25 cellular contexts compared by ENCODE assay signal in genomic region chr6:73700060-73700459, GRCh38.
"Had no signal": no experiment of that assay in that cellular context is flagged by ENCODE, and none has a peak within 500 bp of the region (broad histone marks: within the 10 kb centered on the region; RNA-seq: fewer than 3 reads in every experiment).

No MANE protein-coding gene starts in this region.

- H3K27me3 Mint-ChIP-seq: activated CD4-positive, alpha-beta T cell treated with anti-CD3 and anti-CD28 coated beads, Interleukin-2, amount 10 ng/mL, durations not matched to agents 7 days and 5 days had no signal

- H3K36me3 Mint-ChIP-seq: memory B cell, naive B cell had no signal

- H3K9me3 ChIP-seq: colonic mucosa, tibial artery had no signal

- H3K4me3 Mint-ChIP-seq: activated CD4-positive, alpha-beta T cell treated with anti-CD3 and anti-CD28 coated beads, Interleukin-2, amount 10 ng/mL, durations not matched to agents 7 days and 5 days; activated CD8-positive, alpha-beta memory T cell treated with anti-CD3 and anti-CD28 coated beads, Interleukin-2, amount 10 ng/mL, durations not matched to agents 7 days and 5 days; activated CD8-positive, alpha-beta T cell treated with anti-CD3 and anti-CD28 coated beads for 36 hours; activated naive CD8-positive, alpha-beta T cell; activated T-helper 17 cell treated with anti-CD3 and anti-CD28 coated beads, Interleukin-2, amount 50 U/mL, for 72 hours; effector memory CD8-positive, alpha-beta T cell; memory B cell; naive B cell; stimulated activated effector memory CD8-positive, alpha-beta T cell treated with anti-CD3 and anti-CD28 coated beads, Interleukin-12 subunit alpha, Interleukin-12 subunit beta, amount 100 ng/mL, for 72 hours; T-helper 17 cell had no signal

- H3K27ac Mint-ChIP-seq: activated CD4-positive, alpha-beta T cell treated with anti-CD3 and anti-CD28 coated beads, Interleukin-2, amount 10 ng/mL, durations not matched to agents 7 days and 5 days; activated CD8-positive, alpha-beta memory T cell treated with anti-CD3 and anti-CD28 coated beads, Interleukin-2, amount 10 ng/mL, durations not matched to agents 7 days and 5 days; activated CD8-positive, alpha-beta T cell treated with anti-CD3 and anti-CD28 coated beads for 36 hours; activated naive CD8-positive, alpha-beta T cell; activated T-helper 17 cell treated with anti-CD3 and anti-CD28 coated beads, Interleukin-2, amount 50 U/mL, for 72 hours; effector memory CD8-positive, alpha-beta T cell; memory B cell; naive B cell; stimulated activated effector memory CD8-positive, alpha-beta T cell treated with anti-CD3 and anti-CD28 coated beads, Interleukin-12 subunit alpha, Interleukin-12 subunit beta, amount 100 ng/mL, for 72 hours; stimulated activated naive CD8-positive, alpha-beta T cell treated with anti-CD3 and anti-CD28 coated beads, Interleukin-15, amount 100 ng/mL, for 72 hours; T-helper 17 cell had no signal

- H3K79me2 ChIP-seq: hepatocyte had no signal

- H3K36me3 ChIP-seq: colonic mucosa, tibial artery had no signal

- H3K9me3 Mint-ChIP-seq: activated CD4-positive, alpha-beta T cell treated with anti-CD3 and anti-CD28 coated beads, Interleukin-2, amount 10 ng/mL, durations not matched to agents 7 days and 5 days; activated CD8-positive, alpha-beta T cell treated with anti-CD3 and anti-CD28 coated beads for 36 hours; activated T-helper 17 cell treated with anti-CD3 and anti-CD28 coated beads, Interleukin-2, amount 50 U/mL, for 72 hours; effector memory CD8-positive, alpha-beta T cell; memory B cell; stimulated activated effector memory CD8-positive, alpha-beta T cell treated with anti-CD3 and anti-CD28 coated beads, Interleukin-12 subunit alpha, Interleukin-12 subunit beta, amount 100 ng/mL, for 72 hours; stimulated activated naive CD8-positive, alpha-beta T cell treated with anti-CD3 and anti-CD28 coated beads, Interleukin-15, amount 100 ng/mL, for 72 hours had no signal

- H3K27ac ChIP-seq: colonic mucosa, dorsolateral prefrontal cortex, hepatocyte, tibial artery had no signal

- DNase-seq: activated CD4-positive, alpha-beta T cell treated with anti-CD3 and anti-CD28 coated beads, Interleukin-2, amount 10 ng/mL, durations not matched to agents 7 days and 5 days; activated CD8-positive, alpha-beta memory T cell treated with anti-CD3 and anti-CD28 coated beads, Interleukin-2, amount 10 ng/mL, durations not matched to agents 7 days and 5 days; activated CD8-positive, alpha-beta T cell treated with anti-CD3 and anti-CD28 coated beads for 36 hours; activated naive CD4-positive, alpha-beta T cell; activated T-cell treated with anti-CD3 and anti-CD28 coated beads for 4 hours; colonic mucosa; dorsolateral prefrontal cortex; effector memory CD8-positive, alpha-beta T cell; foreskin fibroblast; kidney glomerular epithelial cell; left ventricle myocardium superior; naive B cell; nucleus accumbens; small intestine; stimulated activated CD4-positive, alpha-beta T cell treated with anti-CD3 and anti-CD28 coated beads, Interleukin-2, amount 100 ng/mL, for 24 hours; stimulated activated naive CD8-positive, alpha-beta T cell treated with anti-CD3 and anti-CD28 coated beads, Interleukin-15, amount 100 ng/mL, for 72 hours; SW 1271; T-helper 17 cell; tibial artery had no signal

- H3K27me3 ChIP-seq: colonic mucosa, hepatocyte, tibial artery had no signal

- ATAC-seq: activated CD8-positive, alpha-beta memory T cell treated with anti-CD3 and anti-CD28 coated beads, Interleukin-2, amount 10 ng/mL, durations not matched to agents 7 days and 5 days; activated CD8-positive, alpha-beta T cell treated with anti-CD3 and anti-CD28 coated beads for 36 hours; activated T-helper 17 cell treated with anti-CD3 and anti-CD28 coated beads, Interleukin-2, amount 50 U/mL, for 72 hours; effector memory CD8-positive, alpha-beta T cell; left ventricle myocardium superior; sciatic nerve; stimulated activated effector memory CD8-positive, alpha-beta T cell treated with anti-CD3 and anti-CD28 coated beads, Interleukin-12 subunit alpha, Interleukin-12 subunit beta, amount 100 ng/mL, for 72 hours; stimulated activated naive CD8-positive, alpha-beta T cell treated with anti-CD3 and anti-CD28 coated beads, Interleukin-15, amount 100 ng/mL, for 72 hours; T-helper 17 cell had no signal

- H2AFZ ChIP-seq: hepatocyte had no signal

- H3K4me2 ChIP-seq: hepatocyte had no signal

- H3K4me1 ChIP-seq: colonic mucosa had no signal

- H3K4me3 ChIP-seq: colonic mucosa, dorsolateral prefrontal cortex, hepatocyte, tibial artery had no signal
